Comparison of ENCODE assay signal across 1 cellular context in the genomic region with DNA sequence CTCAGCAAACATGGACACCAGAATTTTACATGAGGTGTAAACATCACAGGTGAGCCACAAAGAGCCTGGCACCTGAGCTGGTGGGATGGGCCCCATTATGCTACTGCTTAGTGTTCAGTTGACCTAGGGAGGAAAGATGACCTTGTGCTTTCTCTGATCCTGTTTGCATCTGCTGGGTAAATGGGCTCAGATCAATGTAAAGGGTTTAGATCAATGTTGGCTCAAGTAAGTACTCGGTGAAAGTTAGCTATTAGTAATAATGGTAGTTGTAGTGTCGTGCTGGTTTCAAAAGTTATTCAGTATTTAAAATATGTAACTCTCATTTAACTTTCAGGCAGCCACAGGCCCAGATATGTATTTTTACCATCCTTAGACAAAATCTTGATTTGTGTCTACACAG.
TF ChIP-seq lines count a peak whose summit lies in the region.

No MANE protein-coding gene starts in this region.

TF ChIP-seq in WTC11, 78 proteins besides CTCF, POLR2A, EP300 and RAD21 (continued from another document):
- TF ChIP-seq, protein P1, sequence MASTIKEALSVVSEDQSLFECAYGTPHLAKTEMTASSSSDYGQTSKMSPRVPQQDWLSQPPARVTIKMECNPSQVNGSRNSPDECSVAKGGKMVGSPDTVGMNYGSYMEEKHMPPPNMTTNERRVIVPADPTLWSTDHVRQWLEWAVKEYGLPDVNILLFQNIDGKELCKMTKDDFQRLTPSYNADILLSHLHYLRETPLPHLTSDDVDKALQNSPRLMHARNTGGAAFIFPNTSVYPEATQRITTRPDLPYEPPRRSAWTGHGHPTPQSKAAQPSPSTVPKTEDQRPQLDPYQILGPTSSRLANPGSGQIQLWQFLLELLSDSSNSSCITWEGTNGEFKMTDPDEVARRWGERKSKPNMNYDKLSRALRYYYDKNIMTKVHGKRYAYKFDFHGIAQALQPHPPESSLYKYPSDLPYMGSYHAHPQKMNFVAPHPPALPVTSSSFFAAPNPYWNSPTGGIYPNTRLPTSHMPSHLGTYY (CRISPR knock-in tag; IDR thresholded peaks at IDR 0.05): no peak
- no peak for TF ChIP-seq TCF7 (CRISPR knock-in tag; IDR thresholded peaks at IDR 0.05; ENCODE audit: low read depth)
- TF ChIP-seq FOXK1 (CRISPR knock-in tag; IDR thresholded peaks at IDR 0.05): no peak
- no peak for TF ChIP-seq IRF1 (CRISPR knock-in tag; IDR thresholded peaks at IDR 0.05)
- no peak for TF ChIP-seq GTF2I (CRISPR knock-in tag; conservative IDR thresholded peaks at IDR 0.05)
- TF ChIP-seq, protein P2, sequence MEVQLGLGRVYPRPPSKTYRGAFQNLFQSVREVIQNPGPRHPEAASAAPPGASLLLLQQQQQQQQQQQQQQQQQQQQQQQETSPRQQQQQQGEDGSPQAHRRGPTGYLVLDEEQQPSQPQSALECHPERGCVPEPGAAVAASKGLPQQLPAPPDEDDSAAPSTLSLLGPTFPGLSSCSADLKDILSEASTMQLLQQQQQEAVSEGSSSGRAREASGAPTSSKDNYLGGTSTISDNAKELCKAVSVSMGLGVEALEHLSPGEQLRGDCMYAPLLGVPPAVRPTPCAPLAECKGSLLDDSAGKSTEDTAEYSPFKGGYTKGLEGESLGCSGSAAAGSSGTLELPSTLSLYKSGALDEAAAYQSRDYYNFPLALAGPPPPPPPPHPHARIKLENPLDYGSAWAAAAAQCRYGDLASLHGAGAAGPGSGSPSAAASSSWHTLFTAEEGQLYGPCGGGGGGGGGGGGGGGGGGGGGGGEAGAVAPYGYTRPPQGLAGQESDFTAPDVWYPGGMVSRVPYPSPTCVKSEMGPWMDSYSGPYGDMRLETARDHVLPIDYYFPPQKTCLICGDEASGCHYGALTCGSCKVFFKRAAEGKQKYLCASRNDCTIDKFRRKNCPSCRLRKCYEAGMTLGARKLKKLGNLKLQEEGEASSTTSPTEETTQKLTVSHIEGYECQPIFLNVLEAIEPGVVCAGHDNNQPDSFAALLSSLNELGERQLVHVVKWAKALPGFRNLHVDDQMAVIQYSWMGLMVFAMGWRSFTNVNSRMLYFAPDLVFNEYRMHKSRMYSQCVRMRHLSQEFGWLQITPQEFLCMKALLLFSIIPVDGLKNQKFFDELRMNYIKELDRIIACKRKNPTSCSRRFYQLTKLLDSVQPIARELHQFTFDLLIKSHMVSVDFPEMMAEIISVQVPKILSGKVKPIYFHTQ (CRISPR knock-in tag; IDR thresholded peaks at IDR 0.05): no peak
- TF ChIP-seq USF1 (CRISPR knock-in tag; IDR thresholded peaks at IDR 0.05): no peak
- no peak for TF ChIP-seq ZNF416 (CRISPR knock-in tag; IDR thresholded peaks at IDR 0.05)
